18 cellular contexts compared by ENCODE assay signal in genomic region chr3:151377768-151378385, GRCh38.
DNase-seq lines count a peak whose midpoint lies in the region; ATAC-seq and TF ChIP-seq lines count a peak whose summit lies in the region.
"Had no signal": no experiment of that assay in that cellular context is flagged by ENCODE, and none has a peak within 500 bp of the region (broad histone marks: within the 10 kb centered on the region; RNA-seq: fewer than 3 reads in every experiment).

No MANE protein-coding gene starts in this region.

- H3F3A ChIP-seq in MM.1S (ENCODE audit: insufficient read depth, low read length) = no peaks in the 10 kb centered on the region; the same call in 1 of the 2 replicates

- TF ChIP-seq CTCF in GM12875 (IDR thresholded peaks at IDR 0.05; ENCODE audit: borderline replicate concordance, insufficient read depth, low read depth, low read length) (no peak), MM.1S (IDR thresholded peaks at IDR 0.05; ENCODE audit: low read length) (no peak)

- no peak overlapping the region for H3K9ac ChIP-seq in MM.1S (ENCODE audit: low read length)

- H3K36me3 ChIP-seq in MM.1S (replicated peaks; ENCODE audit: insufficient read depth, low read length) = no peaks in the 10 kb centered on the region

- peaks cover 8% of the 10 kb centered on the region; the same call in 1 of the 2 replicates for H3K27me3 ChIP-seq in MM.1S (replicated peaks; ENCODE audit: insufficient read depth, low read length)

- ATAC-seq in GM19455 (IDR thresholded peaks at IDR 0.05; ENCODE audit: unreplicated experiment) (peak; percentile 63), HG02852 (IDR thresholded peaks at IDR 0.05; ENCODE audit: unreplicated experiment) (peak; percentile 57)
- ATAC-seq: activated naive CD8-positive, alpha-beta T cell treated with anti-CD3 and anti-CD28 coated beads, Interleukin-2, amount 50 U/mL, for 24 hours; left colon; naive thymus-derived CD8-positive, alpha-beta T cell; right cardiac atrium had no signal

- no peak overlapping the region for H2AFZ ChIP-seq in MM.1S (ENCODE audit: low read length)

- H4K20me1 ChIP-seq in MM.1S (ENCODE audit: insufficient read depth, low read length) = no peaks in the 10 kb centered on the region

- no peaks in the 10 kb centered on the region for H3K4me1 ChIP-seq in MM.1S (ENCODE audit: low read length)

- no peaks in the 10 kb centered on the region for H3K9me3 ChIP-seq in MM.1S (replicated peaks; ENCODE audit: insufficient read depth, low read length)

- H3K4me3 ChIP-seq in GM12875 (ENCODE audit: low read depth, low read length) (peak overlapping the region; percentile 31), MM.1S (ENCODE audit: low read length) (peak overlapping the region; percentile 38; the same call in 1 of the 2 replicates)

- DNase-seq in MM.1S = peak; percentile 52
- DNase-seq in EL = no peak
- no peak for DNase-seq in NCI-H446 treated with DMSO at 0.1 percent for 48 hours (lab: John Stamatoyannopoulos, UW)
- DNase-seq in putamen (ENCODE audit: low spot score) = no peak
- DNase-seq in DMS153 (lab: John Stamatoyannopoulos, UW) = no peak
- DNase-seq: activated naive CD8-positive, alpha-beta T cell treated with anti-CD3 and anti-CD28 coated beads, Interleukin-2, amount 50 U/mL, for 24 hours; Kasumi-1; left colon; naive thymus-derived CD8-positive, alpha-beta T cell; NCI-H187; right cardiac atrium; stimulated activated CD4-positive, alpha-beta T cell treated with anti-CD3 and anti-CD28 coated beads, Interleukin-4, amount 100 ng/mL, for 1 hour; stimulated activated naive CD4-positive, alpha-beta T cell had no signal

- peak overlapping the region; percentile 59 for H3K4me2 ChIP-seq in MM.1S (ENCODE audit: low read depth, low read length)

- no peak overlapping the region for H3K27ac ChIP-seq in MM.1S (ENCODE audit: low read length)
- H3K27ac ChIP-seq: epithelial cell of prostate, HL-60 had no signal

- H3K79me2 ChIP-seq in MM.1S (ENCODE audit: low read length) = no peaks in the 10 kb centered on the region

- no peaks in the 10 kb centered on the region for H3K9me2 ChIP-seq in MM.1S (replicated peaks; ENCODE audit: insufficient read depth, low read length)
